Comparison of ENCODE assay signal across 1 cellular context in the genomic region with DNA sequence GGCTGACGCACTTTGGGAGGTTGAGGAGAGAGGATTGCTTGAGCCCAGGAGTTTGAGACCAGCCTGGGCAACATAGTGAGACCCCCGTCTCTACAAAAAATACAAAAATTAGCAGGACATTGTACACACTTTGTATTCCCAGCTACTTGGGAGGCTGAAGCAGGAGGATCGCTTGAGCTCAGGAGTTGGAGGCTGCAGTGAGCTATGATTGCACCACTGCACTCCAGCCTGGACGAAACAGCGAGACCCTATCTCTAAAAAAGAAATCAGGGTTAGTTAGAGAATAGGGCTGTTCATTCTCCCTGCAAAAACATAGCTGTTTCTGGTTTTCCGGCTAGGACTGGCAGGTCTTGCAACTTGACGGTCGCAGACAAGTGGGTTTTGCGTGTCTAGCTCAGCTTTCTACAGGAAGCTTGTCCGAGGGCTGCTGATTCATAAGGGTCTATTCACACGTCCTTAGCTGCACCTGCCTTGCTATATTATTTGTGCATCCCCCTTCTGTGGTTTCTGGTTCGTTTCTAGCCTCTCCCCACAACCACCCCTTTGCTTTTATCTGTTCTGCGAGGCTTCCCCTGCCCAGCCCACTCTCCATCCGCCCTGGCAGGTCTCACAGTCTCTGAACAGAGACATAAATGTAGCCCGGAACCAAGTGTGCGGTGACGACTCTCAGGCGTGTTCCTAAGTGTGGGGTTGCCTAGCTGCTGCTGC.
TF ChIP-seq lines count a peak whose summit lies in the region.

No MANE protein-coding gene starts in this region.

TF ChIP-seq in GM12878, 131 proteins besides CTCF, POLR2A, EP300 and RAD21 (continued from another document):
- TF ChIP-seq KDM1A (IDR thresholded peaks at IDR 0.05; ENCODE audit: borderline replicate concordance), result no peak
- TF ChIP-seq SREBF2 (IDR thresholded peaks at IDR 0.05; ENCODE audit: low read length), result no peak
- TF ChIP-seq BCL3 (IDR thresholded peaks at IDR 0.05; ENCODE audit: borderline replicate concordance, insufficient read depth, low read depth, low read length, poor library complexity, severe bottlenecking), result peak; percentile 80
- TF ChIP-seq DPF2 (IDR thresholded peaks at IDR 0.05), result peak; percentile 94
- peak; percentile 93 for TF ChIP-seq CBX5 (IDR thresholded peaks at IDR 0.05; ENCODE audit: low read depth)
- peak; percentile 65 for TF ChIP-seq PKNOX1 (IDR thresholded peaks at IDR 0.05)
- TF ChIP-seq POLR2AphosphoS5 (IDR thresholded peaks at IDR 0.05; ENCODE audit: low read length), result no peak
- no peak for TF ChIP-seq HDAC2 (IDR thresholded peaks at IDR 0.05)
- peak; percentile 70 for TF ChIP-seq SP1 (IDR thresholded peaks at IDR 0.05; ENCODE audit: low read depth, low read length)
- peak; percentile 26 for TF ChIP-seq CUX1 (IDR thresholded peaks at IDR 0.05; ENCODE audit: insufficient replicate concordance, low read depth, low read length)
- TF ChIP-seq BACH1 (IDR thresholded peaks at IDR 0.05; ENCODE audit: borderline replicate concordance), result peak; percentile 41; the same call in 1 of the 2 replicates
- TF ChIP-seq RBBP5 (conservative IDR thresholded peaks at IDR 0.05), result no peak
- peak; percentile 88 to 92 for TF ChIP-seq BHLHE40 (IDR thresholded peaks at IDR 0.05; ENCODE audit: borderline replicate concordance in 1 of 2, low read depth in 2 of 2, low read length in 1 of 2)
- TF ChIP-seq ZNF274 (IDR thresholded peaks at IDR 0.05; ENCODE audit: insufficient read depth, insufficient read length), result no peak
- TF ChIP-seq GATAD2B (conservative IDR thresholded peaks at IDR 0.05; ENCODE audit: low read depth), result no peak; the same call in 1 of the 2 replicates
- TF ChIP-seq MEF2A (IDR thresholded peaks at IDR 0.05; ENCODE audit: insufficient read depth, low read depth, low read length), result peak; percentile 82
- TF ChIP-seq EGR1 (IDR thresholded peaks at IDR 0.05; ENCODE audit: borderline replicate concordance in 1 of 2, low read depth in 2 of 2, low read length in 2 of 2), result peak in 1 of 2 experiments; percentile 30; a peak in 1 of 3 replicates
- TF ChIP-seq ESRRA (IDR thresholded peaks at IDR 0.05; ENCODE audit: low read length), result no peak
- no peak for TF ChIP-seq RCOR1 (conservative IDR thresholded peaks at IDR 0.05; ENCODE audit: low read depth, low read length)
- TF ChIP-seq CBFB (IDR thresholded peaks at IDR 0.05; ENCODE audit: low read depth), result peak; percentile 96
- no peak for TF ChIP-seq YY1 (IDR thresholded peaks at IDR 0.05; ENCODE audit: low read depth, low read length)
- TF ChIP-seq E2F4 (IDR thresholded peaks at IDR 0.05; ENCODE audit: low read depth, low read length), result no peak
- peak; percentile 90 for TF ChIP-seq CREM (IDR thresholded peaks at IDR 0.05; ENCODE audit: low read depth)
- no peak for TF ChIP-seq ATF3 (IDR thresholded peaks at IDR 0.05; ENCODE audit: borderline replicate concordance, extremely low read depth, low read depth, low read length)
- TF ChIP-seq SUZ12 (IDR thresholded peaks at IDR 0.05; ENCODE audit: unreplicated experiment), result no peak
- no peak for TF ChIP-seq NRF1 (conservative IDR thresholded peaks at IDR 0.05; ENCODE audit: low read depth, low read length)
